Comparison of ENCODE assay signal across 12 cellular contexts in the genomic region with DNA sequence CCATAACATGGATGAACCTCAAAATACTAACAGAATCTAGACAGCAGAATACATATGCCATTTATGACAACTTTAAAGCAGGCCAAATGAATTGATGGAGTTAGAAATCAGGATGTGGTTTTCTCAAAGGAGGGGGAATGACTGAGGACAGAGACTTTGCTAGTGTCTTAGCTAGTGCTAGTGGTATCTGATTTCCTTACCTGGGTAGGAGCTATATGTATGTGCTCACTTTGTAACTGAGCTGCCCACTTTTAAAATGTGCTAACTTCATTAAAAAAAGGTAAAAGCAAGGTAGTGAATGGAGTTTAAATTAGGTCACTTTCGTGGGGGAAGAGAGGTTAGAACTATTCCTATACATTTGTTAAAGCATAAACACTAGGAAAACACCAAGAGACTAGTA. TPM values are rescaled to one million over a fixed set of nuclear protein-coding genes. Genes with fewer than 3 reads are reported as not detected.
DNase-seq lines count a peak whose midpoint lies in the region; FAIRE-seq and TF ChIP-seq lines count a peak whose summit lies in the region.
"Had no signal": no experiment of that assay in that cellular context is flagged by ENCODE, and none has a peak within 500 bp of the region (broad histone marks: within the 10 kb centered on the region; RNA-seq: fewer than 3 reads in every experiment).

No MANE protein-coding gene starts in this region.

- H4K20me1 ChIP-seq in Loucy (ENCODE audit: insufficient read depth, low read length, poor library complexity, severe bottlenecking) (peaks cover 58% of the 10 kb centered on the region), astrocyte (ENCODE audit: insufficient read depth, low read length) (peaks cover 27% of the 10 kb centered on the region)

- H2AFZ ChIP-seq in Loucy (ENCODE audit: low read length) (no peak overlapping the region), astrocyte (ENCODE audit: low read depth, low read length) (no peak overlapping the region)

- no TSS peak for BruUV-seq in Calu3 (replicated peaks; lab: Mats Ljungman, UMichigan)

- H3F3A ChIP-seq in Loucy (ENCODE audit: low read depth): 0 out of 2 replicates have a peak, but pooled peaks cover 3% of the 10 kb centered on the region

- H3K9me2 ChIP-seq in Loucy (replicated peaks; ENCODE audit: low read depth, low read length): no peaks in the 10 kb centered on the region

- TF ChIP-seq CTCF in Calu3 (IDR thresholded peaks at IDR 0.05; ENCODE audit: unreplicated experiment) (no peak), Loucy (conservative IDR thresholded peaks at IDR 0.05; ENCODE audit: low read length) (no peak), astrocyte (IDR thresholded peaks at IDR 0.05; ENCODE audit: insufficient read depth, low read depth, low read length) (no peak), neural crest cell (conservative IDR thresholded peaks at IDR 0.05) (no peak)

- H3K4me3 Mint-ChIP-seq in Calu3 (ENCODE audit: low read depth, unreplicated experiment): peak overlapping the region; percentile 85
- H3K4me3 Mint-ChIP-seq in astrocyte (ENCODE audit: unreplicated experiment): peak overlapping the region; percentile 71
- peak overlapping the region; percentile 65 for H3K4me3 Mint-ChIP-seq in neural crest cell

- peak overlapping the region; percentile 41 for H3K9ac ChIP-seq in Loucy (ENCODE audit: low read depth, low read length, poor library complexity, severe bottlenecking)
- H3K9ac ChIP-seq in astrocyte (ENCODE audit: low read length): no peak overlapping the region

- intact Hi-C loops in Calu3 (cut with micrococcal nuclease; ENCODE audit: unreplicated experiment): no loop called here

- CTCF ChIA-PET in Calu3 (lab: Charles Lee): no interaction called here

- H3K4me2 ChIP-seq in Loucy (ENCODE audit: low read depth, low read length, poor library complexity, severe bottlenecking): peak overlapping the region; percentile 97
- H3K4me2 ChIP-seq in astrocyte (ENCODE audit: low read length): peak overlapping the region; percentile 45

- H3K79me2 ChIP-seq in Loucy (ENCODE audit: insufficient read depth, low read length): peaks cover 76% of the 10 kb centered on the region
- peaks cover 58% of the 10 kb centered on the region for H3K79me2 ChIP-seq in astrocyte (ENCODE audit: insufficient read depth, low read length)

- H3K4me1 Mint-ChIP-seq in Calu3 (ENCODE audit: low read depth, unreplicated experiment) (peaks cover 19% of the 10 kb centered on the region), astrocyte (ENCODE audit: low read depth, unreplicated experiment) (peaks cover 13% of the 10 kb centered on the region), neural crest cell (peaks cover 32% of the 10 kb centered on the region)

- H3K36me3 Mint-ChIP-seq in Calu3 (ENCODE audit: insufficient read depth, unreplicated experiment) (peaks cover 71% of the 10 kb centered on the region), astrocyte (ENCODE audit: low read depth, unreplicated experiment) (peaks cover 4% of the 10 kb centered on the region), neural crest cell (ENCODE audit: low read depth) (peaks cover 4% of the 10 kb centered on the region)

- FAIRE-seq in astrocyte (lab: Jason Lieb, UNC): no peak
- FAIRE-seq: endometrium had no signal

- H3K9me3 ChIP-seq in Loucy (ENCODE audit: insufficient read depth, low read depth, low read length) (no peaks in the 10 kb centered on the region), astrocyte (ENCODE audit: insufficient read depth, low read depth, low read length) (no peaks in the 10 kb centered on the region)
- H3K9me3 ChIP-seq: sigmoid colon, testis had no signal

- H3K9me3 Mint-ChIP-seq in Calu3 (ENCODE audit: low read depth, unreplicated experiment) (no peaks in the 10 kb centered on the region), astrocyte (ENCODE audit: unreplicated experiment) (no peaks in the 10 kb centered on the region), neural crest cell (peaks cover 6% of the 10 kb centered on the region)

- H3K27ac ChIP-seq in astrocyte (ENCODE audit: low read depth, low read length) (no peak overlapping the region), substantia nigra (ENCODE audit: low read depth, low read length, poor library complexity, severe bottlenecking) (no peak overlapping the region)
- H3K27ac ChIP-seq: sigmoid colon, testis had no signal

- peak overlapping the region; percentile 81 for H3K4me3 ChIP-seq in Loucy (ENCODE audit: low read length, poor library complexity, severe bottlenecking)
- H3K4me3 ChIP-seq in astrocyte (ENCODE audit: insufficient read depth, low read depth, low read length): no peak overlapping the region
- H3K4me3 ChIP-seq: sigmoid colon, testis had no signal

- H3K27me3 ChIP-seq in Loucy (ENCODE audit: insufficient read depth, low read length, poor library complexity, severe bottlenecking): no peaks in the 10 kb centered on the region
- no peaks in the 10 kb centered on the region for H3K27me3 ChIP-seq in astrocyte (ENCODE audit: insufficient read depth, low read length)
- H3K27me3 ChIP-seq: sigmoid colon, testis had no signal

- H3K36me3 ChIP-seq in Loucy (ENCODE audit: insufficient read depth, low read length): peaks cover 23% of the 10 kb centered on the region
- peaks cover 19% of the 10 kb centered on the region for H3K36me3 ChIP-seq in astrocyte (ENCODE audit: insufficient read depth, low read length)

- H3K4me1 ChIP-seq in Loucy (ENCODE audit: insufficient read depth, low read length, poor library complexity, severe bottlenecking): peaks cover 46% of the 10 kb centered on the region
- H3K4me1 ChIP-seq in astrocyte (ENCODE audit: insufficient read depth, low read length): peaks cover 4% of the 10 kb centered on the region

- no peak for DNase-seq in Calu3
- DNase-seq in astrocyte (ENCODE audit: low read depth): no peak
- no peak for DNase-seq in neural crest cell (ENCODE audit: low read depth, low spot score)
- DNase-seq in hippocampal formation (lab: John Stamatoyannopoulos, UW): no peak
- DNase-seq in globus pallidus (ENCODE audit: low spot score): no peak
- no peak for DNase-seq in substantia nigra (lab: John Stamatoyannopoulos, UW)
- DNase-seq: activated CD8-positive, alpha-beta memory T cell treated with anti-CD3 and anti-CD28 coated beads, Interleukin-2, amount 50 U/mL, for 4 hours; NCI-H510A treated with DMSO at 0.1 percent for 48 hours; sigmoid colon; testis had no signal

- H3K27me3 Mint-ChIP-seq in Calu3 (ENCODE audit: unreplicated experiment) (no peaks in the 10 kb centered on the region), astrocyte (ENCODE audit: low read depth, unreplicated experiment) (no peaks in the 10 kb centered on the region), neural crest cell (ENCODE audit: low read depth) (peaks cover 3% of the 10 kb centered on the region)

- H3K27ac Mint-ChIP-seq in Calu3 (ENCODE audit: unreplicated experiment) (peak overlapping the region; percentile 37), astrocyte (ENCODE audit: unreplicated experiment) (no peak overlapping the region), neural crest cell (ENCODE audit: unreplicated experiment) (no peak overlapping the region)

RNA-seq across cellular contexts. Expression of gene GTF2B, which starts 2.6 kb away (rescaled TPM):
- total RNA-seq in Calu3 (2022) (39.3 and 50.0 TPM in 2 replicates), astrocyte (28.3 and 29.3 TPM in 2 replicates), neural crest cell (22.4 and 26.7 TPM in 2 replicates)
